Comparison of ENCODE assay signal across 10 cellular contexts in genomic region chr1:112675728-112676381, GRCh38. TPM values are rescaled to one million over a fixed set of nuclear protein-coding genes. Genes with fewer than 3 reads are reported as not detected.
A peak's percentile ranks its signal among the peaks of the same experiment; 100 is the strongest.
DNase-seq lines count a peak whose midpoint lies in the region; ATAC-seq, FAIRE-seq and TF ChIP-seq lines count a peak whose summit lies in the region.
"Had no signal": no experiment of that assay in that cellular context is flagged by ENCODE, and none has a peak within 500 bp of the region (broad histone marks: within the 10 kb centered on the region; RNA-seq: fewer than 3 reads in every experiment).

No MANE protein-coding gene starts in this region.

- TF ChIP-seq EP300 in HepG2 (IDR thresholded peaks at IDR 0.05; ENCODE audit: low read depth in 2 of 2, low read length in 2 of 2) (no peak), HepG2 (CRISPR knock-in tag; IDR thresholded peaks at IDR 0.05; ENCODE audit: borderline replicate concordance) (no peak), suprapubic skin (IDR thresholded peaks at IDR 0.05) (no peak)

- 35% methylated on average over 7 of the region's 7 CpGs for WGBS in HepG2 (ENCODE audit: low lambda C conversion rate)
- 40% methylated on average over 7 of the region's 7 CpGs for WGBS in suprapubic skin

- no peak for FAIRE-seq in HepG2 (lab: Jason Lieb, UNC)
- FAIRE-seq: A204.1 had no signal

- H3K4me3 ChIP-seq in adipocyte (ENCODE audit: low read length) (peak overlapping the region; percentile 91), HepG2 (replicated peaks in 1 of 3; ENCODE audit: insufficient read depth in 1 of 3, low read depth in 2 of 3, low read length in 3 of 3) (peak overlapping the region; percentile 82 to 91 (median 83)), suprapubic skin (peak overlapping the region; percentile 93)

- H3K79me2 ChIP-seq in HepG2 (ENCODE audit: insufficient read depth, low read length), result peaks cover 50% of the 10 kb centered on the region

- no peak for DNase-seq in T-helper 1 cell
- no peak for DNase-seq in adipocyte (ENCODE audit: low read depth)
- no peak for DNase-seq in HepG2 (ENCODE audit: low spot score)
- no peak for DNase-seq in suprapubic skin (ENCODE audit: low spot score in 2 of 2)
- DNase-seq in NOMO-1 treated with dmso at 0.1 percent for 144 hours (lab: John Stamatoyannopoulos, UW; ENCODE audit: unreplicated experiment), result no peak
- no peak for DNase-seq in GM20000 (ENCODE audit: low spot score)

- BruUV-seq in HepG2 (replicated peaks; lab: Mats Ljungman, UMichigan), result TSS peak; percentile 42

- POLR2A ChIA-PET in HepG2 (lab: Yijun Ruan, JAX), result interaction anchor here (0.5 to 5.5 kb wide), 9 partner anchors 11 to 1082 kb away, joined by 3 to 251 read pairs (median 7); partner anchors contain the start of genes PPM1J, RHOC and ST7L

- H3K36me3 Mint-ChIP-seq in T-helper 1 cell treated with Interleukin-12 subunit alpha and Interleukin-12 subunit beta and Interleukin-4 antibody, amounts not matched to agents 30 μg/mL and 1 μg/mL, for 36 hours (ENCODE audit: low read depth), result peaks cover 47% of the 10 kb centered on the region

- TF ChIP-seq CTCF in HepG2 (CRISPR knock-in tag; IDR thresholded peaks at IDR 0.05) (no peak), suprapubic skin (IDR thresholded peaks at IDR 0.05) (no peak), GM20000 (IDR thresholded peaks at IDR 0.05; ENCODE audit: extremely low read depth, missing control alignments) (no peak)

- peaks cover 51% of the 10 kb centered on the region for H3K4me1 Mint-ChIP-seq in T-helper 1 cell treated with Interleukin-12 subunit alpha and Interleukin-12 subunit beta and Interleukin-4 antibody, amounts not matched to agents 30 μg/mL and 1 μg/mL, for 36 hours (ENCODE audit: low read depth)

- H3K27ac ChIP-seq in HepG2 (ENCODE audit: extremely low read length, insufficient read depth, low read length) (peak overlapping the region; percentile 90), suprapubic skin (peak overlapping the region; percentile 87)
- H3K27ac ChIP-seq: HL-60 had no signal

- H3K4me1 ChIP-seq in adipocyte (ENCODE audit: control insufficient read depth, insufficient read depth, low read length) (peaks cover 19% of the 10 kb centered on the region), HepG2 (ENCODE audit: insufficient read depth, low read length) (peaks cover 49% of the 10 kb centered on the region), suprapubic skin (peaks cover 30% of the 10 kb centered on the region)

- H3K4me3 Mint-ChIP-seq in T-helper 1 cell treated with Interleukin-12 subunit alpha and Interleukin-12 subunit beta and Interleukin-4 antibody, amounts not matched to agents 30 μg/mL and 1 μg/mL, for 36 hours, result peak overlapping the region; percentile 82

- H2AFZ ChIP-seq in HepG2 (ENCODE audit: low read length), result no peak overlapping the region

- H3K9me3 Mint-ChIP-seq in T-helper 1 cell treated with Interleukin-12 subunit alpha and Interleukin-12 subunit beta and Interleukin-4 antibody, amounts not matched to agents 30 μg/mL and 1 μg/mL, for 36 hours, result no peaks in the 10 kb centered on the region

- H3K27me3 Mint-ChIP-seq in T-helper 1 cell treated with Interleukin-12 subunit alpha and Interleukin-12 subunit beta and Interleukin-4 antibody, amounts not matched to agents 30 μg/mL and 1 μg/mL, for 36 hours (ENCODE audit: low read depth), result no peaks in the 10 kb centered on the region

- in situ Hi-C loops in HepG2 (cut with HindIII; ENCODE audit: extremely low pct_ligation_motif_present, low pct_unique_long_range_greater_than_20kb), result no loop called here

- H3K36me3 ChIP-seq in adipocyte (ENCODE audit: control insufficient read depth, insufficient read depth, low read length, severe bottlenecking) (peaks cover 15% of the 10 kb centered on the region), HepG2 (replicated peaks in 1 of 2; ENCODE audit: control insufficient read depth in 1 of 2, insufficient read depth in 2 of 2, low read length in 2 of 2) (peaks cover 0 to 2% of the 10 kb centered on the region in 2 experiments; a peak in 2 of 5 replicates), suprapubic skin (peaks cover 11% of the 10 kb centered on the region)

- intact Hi-C loops in HepG2 (cut with micrococcal nuclease; ENCODE audit: unreplicated experiment), result loop anchor here (2.0 kb wide), 2 partner anchors 23 to 57 kb away; partner anchors contain the start of genes CAPZA1 and ST7L

- H3K9ac ChIP-seq in adipocyte (ENCODE audit: low read length) (peak overlapping the region; percentile 92), HepG2 (ENCODE audit: insufficient read depth, low read depth, low read length) (peak overlapping the region; percentile 92)

- H3K4me2 ChIP-seq in HepG2 (ENCODE audit: low read depth, low read length), result peak overlapping the region; percentile 91

- H3K27ac Mint-ChIP-seq in T-helper 1 cell treated with Interleukin-12 subunit alpha and Interleukin-12 subunit beta and Interleukin-4 antibody, amounts not matched to agents 30 μg/mL and 1 μg/mL, for 36 hours, result peak overlapping the region; percentile 50

- no peaks in the 10 kb centered on the region for H3K9me3 ChIP-seq in adipocyte (ENCODE audit: control insufficient read depth, low read length)
- no peaks in the 10 kb centered on the region for H3K9me3 ChIP-seq in HepG2 (ENCODE audit: low read length)
- no peaks in the 10 kb centered on the region for H3K9me3 ChIP-seq in suprapubic skin

- H3K27me3 ChIP-seq in adipocyte (replicated peaks; ENCODE audit: control insufficient read depth, insufficient read depth, low read length) (no peaks in the 10 kb centered on the region), HepG2 (ENCODE audit: control insufficient read depth in 1 of 2, insufficient read depth in 2 of 2, low read length in 2 of 2) (no peaks in the 10 kb centered on the region; a peak in 1 of 5 replicates), suprapubic skin (no peaks in the 10 kb centered on the region)

- no peaks in the 10 kb centered on the region for H4K20me1 ChIP-seq in HepG2 (ENCODE audit: insufficient read depth, low read length)

- ATAC-seq in HepG2 (no peak), GM21526 (IDR thresholded peaks at IDR 0.05; ENCODE audit: low FRiP score, unreplicated experiment) (no peak)

- no peak for TF ChIP-seq RAD21 in HepG2 (CRISPR knock-in tag; IDR thresholded peaks at IDR 0.05)

- CTCF ChIA-PET in HepG2 (lab: Yijun Ruan, JAX; ENCODE audit: low intra/inter-chr PET ratio, low total read pairs), result interaction anchor here (3.7 kb wide), 1 partner anchor 31 kb away, joined by 17 read pairs; the partner anchor contains the start of gene RHOC

- no peak for TF ChIP-seq POLR2A in HepG2 (IDR thresholded peaks at IDR 0.05; ENCODE audit: insufficient read depth in 1 of 2, low read depth in 2 of 2, low read length in 2 of 2)
- no peak for TF ChIP-seq POLR2A in suprapubic skin (IDR thresholded peaks at IDR 0.05)

RNA-seq across cellular contexts. Expression of gene MOV10, which starts 1.4 kb away (rescaled TPM):
- total RNA-seq in HepG2 (2016; rRNA removed; fragmentation: Illumina TruSeq; extraction: Trizol) (38.0 and 56.4 TPM in 2 replicates), suprapubic skin (100 to 1,000 TPM in 1 of 4 donors, 10 to 100 TPM in 3; 42.8 to 147 (median 70.1) TPM)
- total RNA-seq in HepG2 (2016; cell fraction: cytosol; rRNA removed; fragmentation: Illumina TruSeq; extraction: Trizol; ENCODE audit: low read depth), result 8.9 and 12.9 TPM in 2 replicates
- 38.3 and 56.0 TPM in 2 replicates for total RNA-seq in HepG2 (2016; cell fraction: insoluble cytoplasmic fraction; rRNA removed; fragmentation: Illumina TruSeq; extraction: Trizol)
- total RNA-seq in HepG2 (2016; cell fraction: membrane; rRNA removed; fragmentation: Illumina TruSeq; extraction: Trizol), result 16.5 and 18.1 TPM in 2 replicates
- 73.8 and 86.8 TPM in 2 replicates for total RNA-seq in HepG2 (2016; cell fraction: nucleus; rRNA removed; fragmentation: Illumina TruSeq; extraction: Trizol)
- 58.2 and 70.6 TPM in 2 replicates for polyA plus RNA-seq in HepG2 (2011; rRNA removed)
- 29.1 and 29.4 TPM in 2 replicates for polyA plus RNA-seq in HepG2 (2011; cell fraction: cytosol; rRNA removed)
- polyA plus RNA-seq in HepG2 (2011; cell fraction: nucleus; rRNA removed), result 312 and 401 TPM in 2 replicates
- polyA plus RNA-seq in HepG2 (2012), result 49.6 and 55.9 TPM in 2 replicates
- polyA plus RNA-seq in HepG2 (2016; cell fraction: cytosol; fragmentation: Illumina TruSeq; extraction: Trizol; ENCODE audit: low read depth), result 11.5 and 13.4 TPM in 2 replicates
- 53.0 and 64.1 TPM in 2 replicates for polyA plus RNA-seq in HepG2 (2016; cell fraction: insoluble cytoplasmic fraction; fragmentation: Illumina TruSeq; extraction: Trizol; ENCODE audit: low read depth)
- 20.2 and 20.9 TPM in 2 replicates for polyA plus RNA-seq in HepG2 (2016; cell fraction: membrane; fragmentation: Illumina TruSeq; extraction: Trizol; ENCODE audit: low read depth)
- 253 and 261 TPM in 2 replicates for polyA plus RNA-seq in HepG2 (2016; cell fraction: nucleus; fragmentation: Illumina TruSeq; extraction: Trizol; ENCODE audit: insufficient read depth, low read depth)
- polyA minus RNA-seq in HepG2 (2011; rRNA and poly(A)+ RNA removed; ENCODE audit: low replicate concordance), result 73.5 and 79.2 TPM in 2 replicates
- 22.2 and 39.1 TPM in 2 replicates for polyA minus RNA-seq in HepG2 (2011; cell fraction: cytosol; rRNA and poly(A)+ RNA removed)
- 92.0 and 96.2 TPM in 2 replicates for polyA minus RNA-seq in HepG2 (2011; cell fraction: nucleus; rRNA and poly(A)+ RNA removed)

RNA-seq across cellular contexts. Expression of gene RHOC, which starts 31.1 kb away (rescaled TPM):
- total RNA-seq in HepG2 (2016; rRNA removed; fragmentation: Illumina TruSeq; extraction: Trizol) (64.3 and 67.4 TPM in 2 replicates), suprapubic skin (100 to 1,000 TPM; 138 to 185 (median 153) TPM)
- total RNA-seq in HepG2 (2016; cell fraction: cytosol; rRNA removed; fragmentation: Illumina TruSeq; extraction: Trizol; ENCODE audit: low read depth), result 40.7 and 41.9 TPM in 2 replicates
- 68.8 and 78.0 TPM in 2 replicates for total RNA-seq in HepG2 (2016; cell fraction: insoluble cytoplasmic fraction; rRNA removed; fragmentation: Illumina TruSeq; extraction: Trizol)
- 52.1 and 54.9 TPM in 2 replicates for total RNA-seq in HepG2 (2016; cell fraction: membrane; rRNA removed; fragmentation: Illumina TruSeq; extraction: Trizol)
- total RNA-seq in HepG2 (2016; cell fraction: nucleus; rRNA removed; fragmentation: Illumina TruSeq; extraction: Trizol), result 31.5 and 32.7 TPM in 2 replicates
- 182 and 203 TPM in 2 replicates for polyA plus RNA-seq in HepG2 (2011; rRNA removed)
- 242 and 267 TPM in 2 replicates for polyA plus RNA-seq in HepG2 (2011; cell fraction: cytosol; rRNA removed)
- polyA plus RNA-seq in HepG2 (2011; cell fraction: nucleus; rRNA removed), result 113 and 161 TPM in 2 replicates
- 110 and 146 TPM in 2 replicates for polyA plus RNA-seq in HepG2 (2012)
- 46.2 and 50.8 TPM in 2 replicates for polyA plus RNA-seq in HepG2 (2016; cell fraction: cytosol; fragmentation: Illumina TruSeq; extraction: Trizol; ENCODE audit: low read depth)
- 85.4 and 98.1 TPM in 2 replicates for polyA plus RNA-seq in HepG2 (2016; cell fraction: insoluble cytoplasmic fraction; fragmentation: Illumina TruSeq; extraction: Trizol; ENCODE audit: low read depth)
- polyA plus RNA-seq in HepG2 (2016; cell fraction: membrane; fragmentation: Illumina TruSeq; extraction: Trizol; ENCODE audit: low read depth), result 52.0 and 55.8 TPM in 2 replicates
- polyA plus RNA-seq in HepG2 (2016; cell fraction: nucleus; fragmentation: Illumina TruSeq; extraction: Trizol; ENCODE audit: insufficient read depth, low read depth), result 65.0 and 66.7 TPM in 2 replicates
- 93.1 and 215 TPM in 2 replicates for polyA minus RNA-seq in HepG2 (2011; rRNA and poly(A)+ RNA removed; ENCODE audit: low replicate concordance)
- 55.3 and 74.0 TPM in 2 replicates for polyA minus RNA-seq in HepG2 (2011; cell fraction: cytosol; rRNA and poly(A)+ RNA removed)
- polyA minus RNA-seq in HepG2 (2011; cell fraction: nucleus; rRNA and poly(A)+ RNA removed), result 47.8 and 64.6 TPM in 2 replicates

RNA-seq across cellular contexts. Expression of gene PPM1J, which starts 39.3 kb away (rescaled TPM):
- total RNA-seq in HepG2 (2016; rRNA removed; fragmentation: Illumina TruSeq; extraction: Trizol) (0.07 TPM in 1 of 2 replicates, not detected in the other), suprapubic skin (10 to 100 TPM in 3 of 4 donors, 1 to 10 TPM in 1; 6.6 to 22.1 (median 13.4) TPM)
- not detected in 2 replicates for total RNA-seq in HepG2 (2016; cell fraction: cytosol; rRNA removed; fragmentation: Illumina TruSeq; extraction: Trizol; ENCODE audit: low read depth)
- 0.09 and 0.11 TPM in 2 replicates for total RNA-seq in HepG2 (2016; cell fraction: insoluble cytoplasmic fraction; rRNA removed; fragmentation: Illumina TruSeq; extraction: Trizol)
- 0.12 TPM in 1 of 2 replicates, not detected in the other for total RNA-seq in HepG2 (2016; cell fraction: membrane; rRNA removed; fragmentation: Illumina TruSeq; extraction: Trizol)
- total RNA-seq in HepG2 (2016; cell fraction: nucleus; rRNA removed; fragmentation: Illumina TruSeq; extraction: Trizol), result not detected in 2 replicates
- polyA plus RNA-seq in HepG2 (2011; rRNA removed), result 0.22 and 0.50 TPM in 2 replicates
- 0.36 and 0.40 TPM in 2 replicates for polyA plus RNA-seq in HepG2 (2011; cell fraction: cytosol; rRNA removed)
- polyA plus RNA-seq in HepG2 (2011; cell fraction: nucleus; rRNA removed), result 1.2 TPM in 2 replicates
- 0.32 and 0.37 TPM in 2 replicates for polyA plus RNA-seq in HepG2 (2012)
- polyA plus RNA-seq in HepG2 (2016; cell fraction: cytosol; fragmentation: Illumina TruSeq; extraction: Trizol; ENCODE audit: low read depth), result not detected in 2 replicates
- not detected in 2 replicates for polyA plus RNA-seq in HepG2 (2016; cell fraction: insoluble cytoplasmic fraction; fragmentation: Illumina TruSeq; extraction: Trizol; ENCODE audit: low read depth)
- polyA plus RNA-seq in HepG2 (2016; cell fraction: membrane; fragmentation: Illumina TruSeq; extraction: Trizol; ENCODE audit: low read depth), result 0.09 TPM in 1 of 2 replicates, not detected in the other
- polyA plus RNA-seq in HepG2 (2016; cell fraction: nucleus; fragmentation: Illumina TruSeq; extraction: Trizol; ENCODE audit: insufficient read depth, low read depth), result not detected in 2 replicates
- 0.30 and 0.49 TPM in 2 replicates for polyA minus RNA-seq in HepG2 (2011; rRNA and poly(A)+ RNA removed; ENCODE audit: low replicate concordance)
- polyA minus RNA-seq in HepG2 (2011; cell fraction: cytosol; rRNA and poly(A)+ RNA removed), result not detected in 2 replicates
- not detected in 2 replicates for polyA minus RNA-seq in HepG2 (2011; cell fraction: nucleus; rRNA and poly(A)+ RNA removed)

RNA-seq across cellular contexts. Expression of gene CAPZA1, which starts 56.2 kb away (rescaled TPM):
- 117 and 210 TPM in 2 replicates for total RNA-seq in HepG2 (2016; rRNA removed; fragmentation: Illumina TruSeq; extraction: Trizol)
- total RNA-seq in HepG2 (2016; cell fraction: cytosol; rRNA removed; fragmentation: Illumina TruSeq; extraction: Trizol; ENCODE audit: low read depth), result 34.5 and 43.7 TPM in 2 replicates
- 110 and 227 TPM in 2 replicates for total RNA-seq in HepG2 (2016; cell fraction: insoluble cytoplasmic fraction; rRNA removed; fragmentation: Illumina TruSeq; extraction: Trizol)
- total RNA-seq in HepG2 (2016; cell fraction: membrane; rRNA removed; fragmentation: Illumina TruSeq; extraction: Trizol), result 48.4 and 55.0 TPM in 2 replicates
- total RNA-seq in HepG2 (2016; cell fraction: nucleus; rRNA removed; fragmentation: Illumina TruSeq; extraction: Trizol), result 80.0 and 85.9 TPM in 2 replicates
- polyA plus RNA-seq in HepG2 (2011; rRNA removed), result 47.9 and 67.0 TPM in 2 replicates
- polyA plus RNA-seq in HepG2 (2011; cell fraction: cytosol; rRNA removed), result 27.1 and 46.5 TPM in 2 replicates
- polyA plus RNA-seq in HepG2 (2011; cell fraction: nucleus; rRNA removed), result 25.9 and 45.1 TPM in 2 replicates
- 51.4 and 60.6 TPM in 2 replicates for polyA plus RNA-seq in HepG2 (2012)
- polyA plus RNA-seq in HepG2 (2016; cell fraction: cytosol; fragmentation: Illumina TruSeq; extraction: Trizol; ENCODE audit: low read depth), result 7.6 TPM in 2 replicates
- polyA plus RNA-seq in HepG2 (2016; cell fraction: insoluble cytoplasmic fraction; fragmentation: Illumina TruSeq; extraction: Trizol; ENCODE audit: low read depth), result 166 and 177 TPM in 2 replicates
- 30.4 and 32.0 TPM in 2 replicates for polyA plus RNA-seq in HepG2 (2016; cell fraction: membrane; fragmentation: Illumina TruSeq; extraction: Trizol; ENCODE audit: low read depth)
- polyA plus RNA-seq in HepG2 (2016; cell fraction: nucleus; fragmentation: Illumina TruSeq; extraction: Trizol; ENCODE audit: insufficient read depth, low read depth), result 96.3 and 112 TPM in 2 replicates
- polyA minus RNA-seq in HepG2 (2011; rRNA and poly(A)+ RNA removed; ENCODE audit: low replicate concordance), result 27.6 and 67.6 TPM in 2 replicates
- 128 and 129 TPM in 2 replicates for polyA minus RNA-seq in HepG2 (2011; cell fraction: cytosol; rRNA and poly(A)+ RNA removed)
- polyA minus RNA-seq in HepG2 (2011; cell fraction: nucleus; rRNA and poly(A)+ RNA removed), result 122 and 123 TPM in 2 replicates
- 100 to 1,000 TPM; 134 to 218 (median 200) TPM for total RNA-seq in suprapubic skin

RNA-seq across cellular contexts. Expression of gene ST7L, which starts 56.9 kb away (rescaled TPM):
- total RNA-seq in HepG2 (2016; rRNA removed; fragmentation: Illumina TruSeq; extraction: Trizol) (8.7 and 19.9 TPM in 2 replicates), suprapubic skin (10 to 100 TPM; 16.2 to 40.7 (median 29.4) TPM)
- 21.7 and 23.1 TPM in 2 replicates for total RNA-seq in HepG2 (2016; cell fraction: cytosol; rRNA removed; fragmentation: Illumina TruSeq; extraction: Trizol; ENCODE audit: low read depth)
- 7.3 and 16.3 TPM in 2 replicates for total RNA-seq in HepG2 (2016; cell fraction: insoluble cytoplasmic fraction; rRNA removed; fragmentation: Illumina TruSeq; extraction: Trizol)
- 9.9 and 11.4 TPM in 2 replicates for total RNA-seq in HepG2 (2016; cell fraction: membrane; rRNA removed; fragmentation: Illumina TruSeq; extraction: Trizol)
- 21.1 and 31.3 TPM in 2 replicates for total RNA-seq in HepG2 (2016; cell fraction: nucleus; rRNA removed; fragmentation: Illumina TruSeq; extraction: Trizol)
- polyA plus RNA-seq in HepG2 (2011; rRNA removed), result 8.0 and 8.6 TPM in 2 replicates
- 6.1 and 7.4 TPM in 2 replicates for polyA plus RNA-seq in HepG2 (2011; cell fraction: cytosol; rRNA removed)
- 11.6 and 12.4 TPM in 2 replicates for polyA plus RNA-seq in HepG2 (2011; cell fraction: nucleus; rRNA removed)
- polyA plus RNA-seq in HepG2 (2012), result 10.5 and 12.2 TPM in 2 replicates
- 3.4 and 3.8 TPM in 2 replicates for polyA plus RNA-seq in HepG2 (2016; cell fraction: cytosol; fragmentation: Illumina TruSeq; extraction: Trizol; ENCODE audit: low read depth)
- 7.3 and 11.1 TPM in 2 replicates for polyA plus RNA-seq in HepG2 (2016; cell fraction: insoluble cytoplasmic fraction; fragmentation: Illumina TruSeq; extraction: Trizol; ENCODE audit: low read depth)
- 4.9 and 6.2 TPM in 2 replicates for polyA plus RNA-seq in HepG2 (2016; cell fraction: membrane; fragmentation: Illumina TruSeq; extraction: Trizol; ENCODE audit: low read depth)
- 31.8 and 32.7 TPM in 2 replicates for polyA plus RNA-seq in HepG2 (2016; cell fraction: nucleus; fragmentation: Illumina TruSeq; extraction: Trizol; ENCODE audit: insufficient read depth, low read depth)
- 8.0 and 31.3 TPM in 2 replicates for polyA minus RNA-seq in HepG2 (2011; rRNA and poly(A)+ RNA removed; ENCODE audit: low replicate concordance)
- polyA minus RNA-seq in HepG2 (2011; cell fraction: cytosol; rRNA and poly(A)+ RNA removed), result 6.1 and 9.7 TPM in 2 replicates
- 28.5 and 30.1 TPM in 2 replicates for polyA minus RNA-seq in HepG2 (2011; cell fraction: nucleus; rRNA and poly(A)+ RNA removed)

Comparison
In these comparisons a context has a peak if more than half of its experiments do, and no peak if none do; other contexts are left out.
1. RNA of gene PPM1J, which starts 39.3 kb away (total RNA-seq): 6.6 to 22.1 TPM in suprapubic skin; 0.07 to 0.12 TPM in HepG2; every median in the first group is over 4 times any median in the second.
2. Peak in every context shown above with its lines, with median percentiles within 50 percentile points of each other: H3K4me3 ChIP-seq.